In the genomic region with DNA sequence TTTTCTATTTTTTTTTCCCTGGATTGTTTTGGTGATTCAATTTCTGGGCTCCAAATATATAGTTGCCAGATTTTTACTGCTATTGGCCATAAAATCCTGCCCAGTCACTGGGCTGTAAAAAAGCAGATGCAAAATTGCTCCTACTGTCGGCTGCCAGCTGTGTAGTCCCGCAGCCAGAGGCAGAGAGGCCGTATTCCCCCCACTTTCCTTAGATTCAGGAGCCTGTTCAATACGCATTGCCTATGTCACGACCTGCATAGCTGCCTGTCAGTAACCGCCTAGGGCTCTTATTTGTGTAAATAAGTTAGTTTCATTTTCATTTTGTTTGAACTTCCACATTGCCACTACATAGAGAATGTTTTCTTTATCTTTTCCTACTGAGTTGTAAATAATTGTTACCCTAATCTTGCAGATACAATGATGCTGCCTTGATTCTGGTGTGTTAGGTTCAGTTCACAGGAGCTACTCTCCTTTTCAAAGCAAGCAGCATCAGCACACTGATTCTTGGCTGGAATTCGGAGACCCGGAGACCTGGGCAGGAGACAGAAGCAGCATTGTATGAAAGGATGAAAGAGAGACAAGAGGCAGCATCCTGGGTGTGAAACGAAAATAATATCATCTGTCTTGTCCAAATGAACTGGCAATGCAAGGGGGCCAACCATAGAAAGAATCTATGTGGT, we compare ENCODE assay signal across 8 cellular contexts. TPM values are rescaled to one million over a fixed set of nuclear protein-coding genes. Genes with fewer than 3 reads are reported as not detected.
DNase-seq lines count a peak whose midpoint lies in the region; ATAC-seq and TF ChIP-seq lines count a peak whose summit lies in the region.

No MANE protein-coding gene starts in this region.

- TF ChIP-seq CTCF in gastrocnemius medialis (IDR thresholded peaks at IDR 0.05 in 4 of 5, conservative IDR thresholded peaks at IDR 0.05 in 1 of 5): no peak

- H3K9me3 Mint-ChIP-seq in activated CD4-positive, alpha-beta memory T cell treated with anti-CD3 and anti-CD28 coated beads, Interleukin-2, amount 10 ng/mL, durations not matched to agents 7 days and 5 days: peaks cover 6% of the 10 kb centered on the region

- H3K4me1 ChIP-seq in gastrocnemius medialis: peaks cover 5 to 12% of the 10 kb centered on the region in 2 donors

- DNase-seq in COR-L47 (lab: John Stamatoyannopoulos, UW): peak; percentile 7
- DNase-seq in activated CD4-positive, alpha-beta memory T cell treated with anti-CD3 and anti-CD28 coated beads, Interleukin-2, amount 10 ng/mL, durations not matched to agents 7 days and 5 days: peak; percentile 43
- peak; percentile 41 for DNase-seq in globus pallidus (ENCODE audit: low spot score)
- no peak for DNase-seq in gastrocnemius medialis
- DNase-seq in NCI-H524 (lab: John Stamatoyannopoulos, UW): no peak
- DNase-seq in NCI-H1436 (lab: John Stamatoyannopoulos, UW): no peak

- H3K27ac Mint-ChIP-seq in activated CD4-positive, alpha-beta memory T cell treated with anti-CD3 and anti-CD28 coated beads, Interleukin-2, amount 10 ng/mL, durations not matched to agents 7 days and 5 days: peak overlapping the region; percentile 76

- no peaks in the 10 kb centered on the region for H3K27me3 Mint-ChIP-seq in activated CD4-positive, alpha-beta memory T cell treated with anti-CD3 and anti-CD28 coated beads, Interleukin-2, amount 10 ng/mL, durations not matched to agents 7 days and 5 days

- no peaks in the 10 kb centered on the region for H3K9me3 ChIP-seq in gastrocnemius medialis

- peak overlapping the region in 1 of 4 donors; percentile 10 for H3K27ac ChIP-seq in gastrocnemius medialis

- in situ Hi-C loops in gastrocnemius medialis (cut with MboI; ENCODE audit: low sequenced_read_pairs in 4 of 4): loop anchor here in 1 of 4 donors (10.0 kb wide), 1 partner anchor 116 kb away; no protein-coding TSS in a partner anchor

- POLR2A ChIA-PET in activated CD4-positive, alpha-beta memory T cell treated with anti-CD3 and anti-CD28 coated beads, Interleukin-2, amount 10 ng/mL, durations not matched to agents 7 days and 5 days (lab: Charles Lee): interaction anchor here (1.3 kb wide), 1 partner anchor 12 kb away, joined by 3 read pairs; no protein-coding TSS in a partner anchor

- H3K36me3 ChIP-seq in gastrocnemius medialis: no peaks in the 10 kb centered on the region

- no peaks in the 10 kb centered on the region for H3K27me3 ChIP-seq in gastrocnemius medialis

- no peak for TF ChIP-seq POLR2A in gastrocnemius medialis (IDR thresholded peaks at IDR 0.05)

- H3K4me3 ChIP-seq in gastrocnemius medialis: peak overlapping the region; percentile 27 to 66 (median 39)

- ATAC-seq in GM19372 (IDR thresholded peaks at IDR 0.05; ENCODE audit: low read depth, unreplicated experiment) (peak; percentile 87), HG03565 (IDR thresholded peaks at IDR 0.05; ENCODE audit: unreplicated experiment) (peak; percentile 61), gastrocnemius medialis (peak in 1 of 2 donors; percentile 41)

- intact Hi-C loops in gastrocnemius medialis (cut with DNase I; ENCODE audit: low total_unique reads): loop anchor here (2.0 kb wide), 1 partner anchor 122 kb away; no protein-coding TSS in a partner anchor

- H3K36me3 Mint-ChIP-seq in activated CD4-positive, alpha-beta memory T cell treated with anti-CD3 and anti-CD28 coated beads, Interleukin-2, amount 10 ng/mL, durations not matched to agents 7 days and 5 days (ENCODE audit: low read depth): peaks cover 8% of the 10 kb centered on the region

- CTCF ChIA-PET in activated CD4-positive, alpha-beta memory T cell treated with anti-CD3 and anti-CD28 coated beads, Interleukin-2, amount 10 ng/mL, durations not matched to agents 7 days and 5 days (lab: Charles Lee): interaction anchor here (0.7 to 1.1 kb wide), 3 partner anchors 67 to 141 kb away, joined by 3 read pairs; no protein-coding TSS in a partner anchor

- peaks cover 10% of the 10 kb centered on the region for H3K4me1 Mint-ChIP-seq in activated CD4-positive, alpha-beta memory T cell treated with anti-CD3 and anti-CD28 coated beads, Interleukin-2, amount 10 ng/mL, durations not matched to agents 7 days and 5 days

- peak overlapping the region; percentile 77 for H3K4me3 Mint-ChIP-seq in activated CD4-positive, alpha-beta memory T cell treated with anti-CD3 and anti-CD28 coated beads, Interleukin-2, amount 10 ng/mL, durations not matched to agents 7 days and 5 days

RNA-seq across cellular contexts. Expression of a gene that starts 46.0 kb away (rescaled TPM):
- total RNA-seq in activated CD4-positive, alpha-beta memory T cell treated with anti-CD3 and anti-CD28 coated beads, Interleukin-2, amount 10 ng/mL, durations not matched to agents 7 days and 5 days: under 1 TPM; 0.80 to 0.93 TPM
- total RNA-seq in gastrocnemius medialis: 1 to 10 TPM; 2.3 to 8.4 (median 2.8) TPM

Comparison
In these comparisons a context has a peak if more than half of its experiments do, and no peak if none do; other contexts are left out.
1. DNase-seq: peak in COR-L47 (single experiment), activated CD4-positive, alpha-beta memory T cell treated with anti-CD3 and anti-CD28 coated beads, Interleukin-2, amount 10 ng/mL, durations not matched to agents 7 days and 5 days (single experiment) and globus pallidus (single experiment); none in gastrocnemius medialis (0 of 2), NCI-H524 (0 of 2) and NCI-H1436 (single experiment).